Comparison of ENCODE assay signal across 17 cellular contexts in genomic region chrX:106404512-106404911, GRCh38.
DNase-seq lines count a peak whose midpoint lies in the region; ATAC-seq and TF ChIP-seq lines count a peak whose summit lies in the region.
"Had no signal": no experiment of that assay in that cellular context is flagged by ENCODE, and none has a peak within 500 bp of the region (broad histone marks: within the 10 kb centered on the region; RNA-seq: fewer than 3 reads in every experiment).

No MANE protein-coding gene starts in this region.

- H3K9me2 ChIP-seq in Loucy (replicated peaks; ENCODE audit: low read depth, low read length): no peaks in the 10 kb centered on the region

- no peak overlapping the region for H3K4me3 ChIP-seq in Loucy (ENCODE audit: low read length, poor library complexity, severe bottlenecking)
- H3K4me3 ChIP-seq in choroid plexus epithelial cell (ENCODE audit: low read depth, low read length): no peak overlapping the region
- H3K4me3 ChIP-seq: BLaER1, gastroesophageal sphincter, sigmoid colon, stomach had no signal

- H3K9ac ChIP-seq in Loucy (ENCODE audit: low read depth, low read length, poor library complexity, severe bottlenecking): no peak overlapping the region
- H3K9ac ChIP-seq: BLaER1 had no signal

- H3K4me1 ChIP-seq in Loucy (ENCODE audit: insufficient read depth, low read length, poor library complexity, severe bottlenecking): no peaks in the 10 kb centered on the region
- H3K4me1 ChIP-seq: BLaER1, gastroesophageal sphincter, sigmoid colon, stomach had no signal

- H3K4me2 ChIP-seq in Loucy (ENCODE audit: low read depth, low read length, poor library complexity, severe bottlenecking): no peak overlapping the region
- H3K4me2 ChIP-seq: BLaER1 had no signal

- TF ChIP-seq CTCF in Loucy (conservative IDR thresholded peaks at IDR 0.05; ENCODE audit: low read length): peak; percentile 46
- peak; percentile 49 for TF ChIP-seq CTCF in choroid plexus epithelial cell (conservative IDR thresholded peaks at IDR 0.05; ENCODE audit: low read depth, low read length)

- no peaks in the 10 kb centered on the region for H4K20me1 ChIP-seq in Loucy (ENCODE audit: insufficient read depth, low read length, poor library complexity, severe bottlenecking)
- H4K20me1 ChIP-seq: BLaER1 had no signal

- H3F3A ChIP-seq in Loucy (ENCODE audit: low read depth): no peaks in the 10 kb centered on the region

- H3K27me3 ChIP-seq in Loucy (ENCODE audit: insufficient read depth, low read length, poor library complexity, severe bottlenecking): no peaks in the 10 kb centered on the region
- H3K27me3 ChIP-seq: gastroesophageal sphincter, sigmoid colon had no signal

- peak; percentile 77 for DNase-seq in DMS53 (lab: John Stamatoyannopoulos, UW)
- DNase-seq in choroid plexus epithelial cell (ENCODE audit: low read depth): peak; percentile 33
- no peak for DNase-seq in left lobe of liver (ENCODE audit: low spot score)
- no peak for DNase-seq in cerebellar nuclear complex (lab: John Stamatoyannopoulos, UW)
- no peak for DNase-seq in GF-D8 (lab: John Stamatoyannopoulos, UW)
- DNase-seq: activated T-cell treated with anti-CD3 and anti-CD28 coated beads, Interleukin-2, amount 50 U/mL, for 4 hours; dermis blood vessel endothelial cell; NCI-H1694 treated with DMSO at 0.1 percent for 48 hours; nephron progenitor cell; sigmoid colon; stomach; SW 1271 had no signal

- H2AFZ ChIP-seq in Loucy (ENCODE audit: low read length): no peak overlapping the region

- no peaks in the 10 kb centered on the region for H3K36me3 ChIP-seq in Loucy (ENCODE audit: insufficient read depth, low read length)
- H3K36me3 ChIP-seq: BLaER1, gastroesophageal sphincter, sigmoid colon, stomach had no signal

- no peaks in the 10 kb centered on the region for H3K79me2 ChIP-seq in Loucy (ENCODE audit: insufficient read depth, low read length)

- ATAC-seq in left lobe of liver: peak; percentile 39
- ATAC-seq in activated CD4-positive, CD25-positive, alpha-beta regulatory T cell treated with anti-CD3 and anti-CD28 coated beads, Interleukin-2, amount 50 U/mL, for 24 hours: no peak
- ATAC-seq in HG03159 (IDR thresholded peaks at IDR 0.05; ENCODE audit: unreplicated experiment): no peak
- ATAC-seq: activated T-cell treated with anti-CD3 and anti-CD28 coated beads, Interleukin-2, amount 50 U/mL, for 4 hours; gastroesophageal sphincter had no signal

- H3K9me3 ChIP-seq in Loucy (ENCODE audit: insufficient read depth, low read depth, low read length): no peaks in the 10 kb centered on the region
- H3K9me3 ChIP-seq: BLaER1, gastroesophageal sphincter, sigmoid colon, stomach had no signal

Comparison
In these comparisons a context has a peak if more than half of its experiments do, and no peak if none do; other contexts are left out.
1. DNase-seq: peak in DMS53 (single experiment) and choroid plexus epithelial cell (single experiment); none in left lobe of liver (single experiment), cerebellar nuclear complex (0 of 2) and GF-D8 (single experiment).